1 cellular context compared by ENCODE assay signal in the genomic region with DNA sequence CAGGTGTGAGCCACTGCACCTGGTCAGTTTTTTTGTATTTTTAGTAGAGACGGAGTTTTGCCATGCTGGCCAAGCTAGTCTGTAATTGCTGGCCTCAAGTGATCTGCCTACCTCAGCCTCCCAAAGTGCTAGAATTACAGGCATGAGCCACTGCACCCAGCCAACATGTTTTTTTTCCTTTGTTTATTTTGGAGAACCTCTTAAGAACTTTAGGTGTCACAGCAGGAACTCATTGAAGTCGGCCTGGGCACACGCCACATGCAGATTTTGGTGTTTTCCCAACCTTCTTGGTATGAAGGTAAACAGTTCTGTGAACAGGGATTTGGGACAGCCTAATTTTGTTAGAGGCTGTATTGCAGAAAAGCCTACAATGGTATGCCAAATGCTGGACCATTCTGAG.
TF ChIP-seq lines count a peak whose summit lies in the region.

No MANE protein-coding gene starts in this region.

TF ChIP-seq in GM23338, 12 proteins besides CTCF, POLR2A, EP300 and RAD21 (continued from another document):
- TF ChIP-seq, protein P1, sequence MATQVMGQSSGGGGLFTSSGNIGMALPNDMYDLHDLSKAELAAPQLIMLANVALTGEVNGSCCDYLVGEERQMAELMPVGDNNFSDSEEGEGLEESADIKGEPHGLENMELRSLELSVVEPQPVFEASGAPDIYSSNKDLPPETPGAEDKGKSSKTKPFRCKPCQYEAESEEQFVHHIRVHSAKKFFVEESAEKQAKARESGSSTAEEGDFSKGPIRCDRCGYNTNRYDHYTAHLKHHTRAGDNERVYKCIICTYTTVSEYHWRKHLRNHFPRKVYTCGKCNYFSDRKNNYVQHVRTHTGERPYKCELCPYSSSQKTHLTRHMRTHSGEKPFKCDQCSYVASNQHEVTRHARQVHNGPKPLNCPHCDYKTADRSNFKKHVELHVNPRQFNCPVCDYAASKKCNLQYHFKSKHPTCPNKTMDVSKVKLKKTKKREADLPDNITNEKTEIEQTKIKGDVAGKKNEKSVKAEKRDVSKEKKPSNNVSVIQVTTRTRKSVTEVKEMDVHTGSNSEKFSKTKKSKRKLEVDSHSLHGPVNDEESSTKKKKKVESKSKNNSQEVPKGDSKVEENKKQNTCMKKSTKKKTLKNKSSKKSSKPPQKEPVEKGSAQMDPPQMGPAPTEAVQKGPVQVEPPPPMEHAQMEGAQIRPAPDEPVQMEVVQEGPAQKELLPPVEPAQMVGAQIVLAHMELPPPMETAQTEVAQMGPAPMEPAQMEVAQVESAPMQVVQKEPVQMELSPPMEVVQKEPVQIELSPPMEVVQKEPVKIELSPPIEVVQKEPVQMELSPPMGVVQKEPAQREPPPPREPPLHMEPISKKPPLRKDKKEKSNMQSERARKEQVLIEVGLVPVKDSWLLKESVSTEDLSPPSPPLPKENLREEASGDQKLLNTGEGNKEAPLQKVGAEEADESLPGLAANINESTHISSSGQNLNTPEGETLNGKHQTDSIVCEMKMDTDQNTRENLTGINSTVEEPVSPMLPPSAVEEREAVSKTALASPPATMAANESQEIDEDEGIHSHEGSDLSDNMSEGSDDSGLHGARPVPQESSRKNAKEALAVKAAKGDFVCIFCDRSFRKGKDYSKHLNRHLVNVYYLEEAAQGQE (IDR thresholded peaks at IDR 0.05; ENCODE audit: unreplicated experiment), result no peak
- TF ChIP-seq STAT1 (IDR thresholded peaks at IDR 0.05; ENCODE audit: unreplicated experiment) (no peak), ZNF114 (CRISPR knock-in tag; IDR thresholded peaks at IDR 0.05) (no peak), EZH2phosphoT487 (IDR thresholded peaks at IDR 0.05; ENCODE audit: unreplicated experiment) (no peak), EZH2 (IDR thresholded peaks at IDR 0.05; ENCODE audit: low read depth, unreplicated experiment) (no peak), JUNB (IDR thresholded peaks at IDR 0.05; ENCODE audit: unreplicated experiment) (no peak), POLR2AphosphoS5 (IDR thresholded peaks at IDR 0.05; ENCODE audit: low read depth) (no peak)
- TF ChIP-seq, protein P2, sequence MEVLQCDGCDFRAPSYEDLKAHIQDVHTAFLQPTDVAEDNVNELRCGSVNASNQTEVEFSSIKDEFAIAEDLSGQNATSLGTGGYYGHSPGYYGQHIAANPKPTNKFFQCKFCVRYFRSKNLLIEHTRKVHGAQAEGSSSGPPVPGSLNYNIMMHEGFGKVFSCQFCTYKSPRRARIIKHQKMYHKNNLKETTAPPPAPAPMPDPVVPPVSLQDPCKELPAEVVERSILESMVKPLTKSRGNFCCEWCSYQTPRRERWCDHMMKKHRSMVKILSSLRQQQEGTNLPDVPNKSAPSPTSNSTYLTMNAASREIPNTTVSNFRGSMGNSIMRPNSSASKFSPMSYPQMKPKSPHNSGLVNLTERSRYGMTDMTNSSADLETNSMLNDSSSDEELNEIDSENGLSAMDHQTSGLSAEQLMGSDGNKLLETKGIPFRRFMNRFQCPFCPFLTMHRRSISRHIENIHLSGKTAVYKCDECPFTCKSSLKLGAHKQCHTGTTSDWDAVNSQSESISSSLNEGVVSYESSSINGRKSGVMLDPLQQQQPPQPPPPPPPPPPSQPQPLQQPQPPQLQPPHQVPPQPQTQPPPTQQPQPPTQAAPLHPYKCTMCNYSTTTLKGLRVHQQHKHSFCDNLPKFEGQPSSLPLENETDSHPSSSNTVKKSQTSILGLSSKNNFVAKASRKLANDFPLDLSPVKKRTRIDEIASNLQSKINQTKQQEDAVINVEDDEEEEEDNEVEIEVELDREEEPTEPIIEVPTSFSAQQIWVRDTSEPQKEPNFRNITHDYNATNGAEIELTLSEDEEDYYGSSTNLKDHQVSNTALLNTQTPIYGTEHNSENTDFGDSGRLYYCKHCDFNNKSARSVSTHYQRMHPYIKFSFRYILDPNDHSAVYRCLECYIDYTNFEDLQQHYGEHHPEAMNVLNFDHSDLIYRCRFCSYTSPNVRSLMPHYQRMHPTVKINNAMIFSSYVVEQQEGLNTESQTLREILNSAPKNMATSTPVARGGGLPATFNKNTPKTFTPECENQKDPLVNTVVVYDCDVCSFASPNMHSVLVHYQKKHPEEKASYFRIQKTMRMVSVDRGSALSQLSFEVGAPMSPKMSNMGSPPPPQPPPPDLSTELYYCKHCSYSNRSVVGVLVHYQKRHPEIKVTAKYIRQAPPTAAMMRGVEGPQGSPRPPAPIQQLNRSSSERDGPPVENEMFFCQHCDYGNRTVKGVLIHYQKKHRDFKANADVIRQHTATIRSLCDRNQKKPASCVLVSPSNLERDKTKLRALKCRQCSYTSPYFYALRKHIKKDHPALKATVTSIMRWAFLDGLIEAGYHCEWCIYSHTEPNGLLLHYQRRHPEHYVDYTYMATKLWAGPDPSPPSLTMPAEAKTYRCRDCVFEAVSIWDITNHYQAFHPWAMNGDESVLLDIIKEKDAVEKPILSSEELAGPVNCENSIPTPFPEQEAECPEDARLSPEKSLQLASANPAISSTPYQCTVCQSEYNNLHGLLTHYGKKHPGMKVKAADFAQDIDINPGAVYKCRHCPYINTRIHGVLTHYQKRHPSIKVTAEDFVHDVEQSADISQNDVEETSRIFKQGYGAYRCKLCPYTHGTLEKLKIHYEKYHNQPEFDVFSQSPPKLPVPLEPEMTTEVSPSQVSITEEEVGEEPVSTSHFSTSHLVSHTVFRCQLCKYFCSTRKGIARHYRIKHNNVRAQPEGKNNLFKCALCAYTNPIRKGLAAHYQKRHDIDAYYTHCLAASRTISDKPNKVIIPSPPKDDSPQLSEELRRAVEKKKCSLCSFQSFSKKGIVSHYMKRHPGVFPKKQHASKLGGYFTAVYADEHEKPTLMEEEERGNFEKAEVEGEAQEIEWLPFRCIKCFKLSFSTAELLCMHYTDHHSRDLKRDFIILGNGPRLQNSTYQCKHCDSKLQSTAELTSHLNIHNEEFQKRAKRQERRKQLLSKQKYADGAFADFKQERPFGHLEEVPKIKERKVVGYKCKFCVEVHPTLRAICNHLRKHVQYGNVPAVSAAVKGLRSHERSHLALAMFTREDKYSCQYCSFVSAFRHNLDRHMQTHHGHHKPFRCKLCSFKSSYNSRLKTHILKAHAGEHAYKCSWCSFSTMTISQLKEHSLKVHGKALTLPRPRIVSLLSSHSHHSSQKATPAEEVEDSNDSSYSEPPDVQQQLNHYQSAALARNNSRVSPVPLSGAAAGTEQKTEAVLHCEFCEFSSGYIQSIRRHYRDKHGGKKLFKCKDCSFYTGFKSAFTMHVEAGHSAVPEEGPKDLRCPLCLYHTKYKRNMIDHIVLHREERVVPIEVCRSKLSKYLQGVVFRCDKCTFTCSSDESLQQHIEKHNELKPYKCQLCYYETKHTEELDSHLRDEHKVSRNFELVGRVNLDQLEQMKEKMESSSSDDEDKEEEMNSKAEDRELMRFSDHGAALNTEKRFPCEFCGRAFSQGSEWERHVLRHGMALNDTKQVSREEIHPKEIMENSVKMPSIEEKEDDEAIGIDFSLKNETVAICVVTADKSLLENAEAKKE (CRISPR knock-in tag; IDR thresholded peaks at IDR 0.05), result no peak
